In genomic region chr2:121898483-121898882, GRCh38 we compare ENCODE assay signal across 20 cellular contexts.
A peak's percentile ranks its signal among the peaks of the same experiment; 100 is the strongest.
DNase-seq lines count a peak whose midpoint lies in the region; ATAC-seq and TF ChIP-seq lines count a peak whose summit lies in the region.
"Had no signal": no experiment of that assay in that cellular context is flagged by ENCODE, and none has a peak within 500 bp of the region (broad histone marks: within the 10 kb centered on the region; RNA-seq: fewer than 3 reads in every experiment).

No MANE protein-coding gene starts in this region.

- intact Hi-C loops in thyroid gland (cut with DNase I): no loop called here

- H3K27ac ChIP-seq in GM23248: peak overlapping the region; percentile 92
- H3K27ac ChIP-seq in RWPE1: no peak overlapping the region
- no peak overlapping the region for H3K27ac ChIP-seq in thyroid gland
- H3K27ac ChIP-seq: dorsolateral prefrontal cortex, neural progenitor cell, tibial artery had no signal

- in situ Hi-C loops in GM23248 (cut with MboI): no loop called here

- peak overlapping the region; percentile 70 for H3K9ac ChIP-seq in GM23248
- H3K9ac ChIP-seq: neural progenitor cell had no signal

- peak overlapping the region; percentile 29 for H3K4me2 ChIP-seq in GM23248 (ENCODE audit: unreplicated experiment)
- H3K4me2 ChIP-seq: neural progenitor cell had no signal

- TF ChIP-seq POLR2A in thyroid gland (IDR thresholded peaks at IDR 0.05): no peak

- peak overlapping the region; percentile 69 for H2AFZ ChIP-seq in GM23248

- TF ChIP-seq CTCF in RWPE1 (conservative IDR thresholded peaks at IDR 0.05; ENCODE audit: low read depth) (no peak), thyroid gland (IDR thresholded peaks at IDR 0.05) (no peak)

- 0 to 49% methylated on average over 2 to 4 of the region's 4 CpGs for WGBS in GM23248 (ENCODE audit: low coverage in 1 of 2, low lambda C conversion rate in 2 of 2, missing lambda C conversion rate in 2 of 2), 2 experiments
- WGBS in thyroid gland, 2 donors: 81 to 83% methylated on average over 4 of the region's 4 CpGs

- CTCF ChIA-PET in RWPE1 (lab: Yijun Ruan, JAX): no interaction called here

- peaks cover 9% of the 10 kb centered on the region; the same call in 1 of the 2 replicates for H3K79me2 ChIP-seq in GM23248 (ENCODE audit: insufficient read depth)

- H3K27me3 ChIP-seq in GM23248 (replicated peaks; ENCODE audit: insufficient read depth): no peaks in the 10 kb centered on the region
- H3K27me3 ChIP-seq in thyroid gland: no peaks in the 10 kb centered on the region
- H3K27me3 ChIP-seq: neural progenitor cell, tibial artery had no signal

- POLR2A ChIA-PET in RWPE1 (lab: Yijun Ruan, JAX; ENCODE audit: low non-redundant PET): no interaction called here

- no peaks in the 10 kb centered on the region for H4K20me1 ChIP-seq in GM23248 (ENCODE audit: insufficient read depth)

- no peaks in the 10 kb centered on the region for H3K36me3 ChIP-seq in GM23248 (ENCODE audit: low read depth)
- no peaks in the 10 kb centered on the region for H3K36me3 ChIP-seq in thyroid gland
- H3K36me3 ChIP-seq: neural progenitor cell, tibial artery had no signal

- H3K9me2 ChIP-seq in GM23248 (ENCODE audit: insufficient read depth): no peaks in the 10 kb centered on the region

- H3F3A ChIP-seq in GM23248 (ENCODE audit: insufficient read depth): peaks cover 14% of the 10 kb centered on the region; the same call in 1 of the 2 replicates

- H3K4me1 ChIP-seq in GM23248 (ENCODE audit: insufficient read depth) (peaks cover 20% of the 10 kb centered on the region), thyroid gland (no peaks in the 10 kb centered on the region)
- H3K4me1 ChIP-seq: Caco-2 had no signal

- H3K4me3 ChIP-seq in GM23248 (no peak overlapping the region), thyroid gland (replicated peaks in 1 of 3) (no peak overlapping the region)
- H3K4me3 ChIP-seq: dorsolateral prefrontal cortex, lung, neural progenitor cell, tibial artery had no signal

- ATAC-seq in GM19328 (IDR thresholded peaks at IDR 0.05; ENCODE audit: unreplicated experiment) (no peak), GM19395 (IDR thresholded peaks at IDR 0.05; ENCODE audit: unreplicated experiment) (no peak)
- ATAC-seq: sciatic nerve had no signal

- DNase-seq in 8988T: peak; percentile 66
- peak; percentile 83 for DNase-seq in GM23248
- DNase-seq in RWPE1 (ENCODE audit: low spot score): peak; percentile 27
- DNase-seq in fibroblast of gingiva (ENCODE audit: low read depth): peak; percentile 4
- DNase-seq in thyroid gland: no peak
- no peak for DNase-seq in NCI-H2029 (lab: John Stamatoyannopoulos, UW)
- DNase-seq: activated CD4-positive, alpha-beta T cell treated with anti-CD3 and anti-CD28 coated beads, Interleukin-2, amount 10 ng/mL, durations not matched to agents 7 days and 5 days; activated T-cell treated with anti-CD3 and anti-CD28 coated beads, Interleukin-2, amount 50 U/mL, for 72 hours; amygdala; Caco-2; dorsolateral prefrontal cortex; NCI-H1048; NCI-H2171; SHP77 treated with DMSO at 0.1 percent for 48 hours; tibial artery had no signal

- no peaks in the 10 kb centered on the region for H3K9me3 ChIP-seq in GM23248 (ENCODE audit: low read depth)
- H3K9me3 ChIP-seq in thyroid gland: no peaks in the 10 kb centered on the region
- H3K9me3 ChIP-seq: Caco-2, tibial artery had no signal

Comparison
In these comparisons a context has a peak if more than half of its experiments do, and no peak if none do; other contexts are left out.
1. DNase-seq: peak in 8988T (single experiment), GM23248 (single experiment), RWPE1 (single experiment) and fibroblast of gingiva (single experiment); none in thyroid gland (0 of 2) and NCI-H2029 (single experiment).